In the genomic region with DNA sequence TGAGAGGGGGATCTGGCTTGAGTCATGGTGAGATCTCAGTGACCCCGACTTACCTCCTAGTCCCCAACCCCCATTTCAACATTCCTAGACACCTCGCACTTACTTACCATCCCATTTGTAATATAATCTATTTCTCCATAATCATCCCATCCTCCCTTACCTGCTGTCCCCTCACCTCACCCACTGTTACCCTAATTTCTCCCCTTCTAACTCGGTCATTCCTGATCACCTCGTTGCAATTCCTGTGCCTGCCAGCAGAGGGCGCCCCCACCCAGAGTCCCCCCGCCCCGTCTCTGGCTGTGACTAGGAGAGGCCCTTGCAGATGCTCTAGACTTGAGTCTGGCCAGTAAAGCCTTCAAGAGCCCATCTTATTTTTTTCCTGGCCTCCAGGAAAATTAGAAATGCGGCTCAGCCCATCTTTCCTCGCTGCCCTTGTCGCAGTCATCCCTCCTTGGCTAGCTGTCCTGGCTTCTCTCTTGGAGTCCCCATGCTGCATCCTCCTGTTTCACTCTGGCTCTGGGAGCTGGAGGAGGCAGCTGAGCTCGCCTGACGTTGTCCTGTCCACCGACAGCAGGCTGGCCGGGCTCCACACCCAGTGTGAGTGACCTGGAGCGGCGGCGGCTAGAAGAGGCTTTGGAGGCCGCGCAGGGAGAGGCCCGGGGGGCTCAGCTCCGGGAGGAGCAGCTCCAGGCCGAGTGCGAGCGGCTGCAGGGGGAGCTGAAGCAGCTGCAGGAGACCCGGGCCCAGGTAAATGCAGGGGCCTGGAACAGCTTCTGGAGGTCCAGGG, we compare ENCODE assay signal across 1 cellular context.
TF ChIP-seq lines count a peak whose summit lies in the region.

No MANE protein-coding gene starts in this region.

TF ChIP-seq in GM23338, 12 proteins besides CTCF, POLR2A, EP300 and RAD21:
- no peak for TF ChIP-seq NANOG (IDR thresholded peaks at IDR 0.05; ENCODE audit: borderline replicate concordance)
- TF ChIP-seq ZNF331 (CRISPR knock-in tag; IDR thresholded peaks at IDR 0.05; ENCODE audit: low read depth) = no peak
- no peak for TF ChIP-seq ZNF114 (CRISPR knock-in tag; IDR thresholded peaks at IDR 0.05)
- no peak for TF ChIP-seq STAT1 (IDR thresholded peaks at IDR 0.05; ENCODE audit: unreplicated experiment)
